ENCODE assay signal across 24 cellular contexts in genomic region chr11:66457826-66458225, GRCh38. TPM values are rescaled to one million over a fixed set of nuclear protein-coding genes. Genes with fewer than 3 reads are reported as not detected.
A peak's percentile ranks its signal among the peaks of the same experiment; 100 is the strongest.
DNase-seq lines count a peak whose midpoint lies in the region; ATAC-seq and TF ChIP-seq lines count a peak whose summit lies in the region.
"Had no signal": no experiment of that assay in that cellular context is flagged by ENCODE, and none has a peak within 500 bp of the region (broad histone marks: within the 10 kb centered on the region; RNA-seq: fewer than 3 reads in every experiment).

No MANE protein-coding gene starts in this region.

- H3K79me2 ChIP-seq in SU-DHL-6 (ENCODE audit: insufficient read depth, low read length) = no peaks in the 10 kb centered on the region

- no peak overlapping the region; the same call in 1 of the 2 replicates for H3K9ac ChIP-seq in SU-DHL-6 (ENCODE audit: low read length)
- H3K9ac ChIP-seq: GM23248, KMS-11 had no signal

- H3K36me3 Mint-ChIP-seq in activated naive CD8-positive, alpha-beta T cell treated with anti-CD3 and anti-CD28 coated beads for 36 hours = peaks cover 2% of the 10 kb centered on the region
- no peaks in the 10 kb centered on the region for H3K36me3 Mint-ChIP-seq in activated naive CD8-positive, alpha-beta T cell treated with anti-CD3 and anti-CD28 coated beads, Interleukin-2, amount 50 U/mL, for 24 hours (ENCODE audit: low read depth)

- no peaks in the 10 kb centered on the region for H3K9me3 ChIP-seq in SU-DHL-6 (ENCODE audit: insufficient read depth, low read length)
- H3K9me3 ChIP-seq in upper lobe of right lung = no peaks in the 10 kb centered on the region
- H3K9me3 ChIP-seq: upper lobe of left lung had no signal

- peaks cover 4% of the 10 kb centered on the region for H3K9me3 Mint-ChIP-seq in activated naive CD8-positive, alpha-beta T cell treated with anti-CD3 and anti-CD28 coated beads for 36 hours
- H3K9me3 Mint-ChIP-seq in activated naive CD8-positive, alpha-beta T cell treated with anti-CD3 and anti-CD28 coated beads, Interleukin-2, amount 50 U/mL, for 24 hours = no peaks in the 10 kb centered on the region

- H4K20me1 ChIP-seq in SU-DHL-6 (ENCODE audit: low read depth, low read length) = no peaks in the 10 kb centered on the region

- no peak for TF ChIP-seq CTCF in SU-DHL-6 (IDR thresholded peaks at IDR 0.05; ENCODE audit: insufficient read depth, low read length, poor library complexity, severe bottlenecking)
- TF ChIP-seq CTCF in upper lobe of right lung (IDR thresholded peaks at IDR 0.05) = no peak

- intact Hi-C loops in upper lobe of right lung (cut with DNase I) = no loop called here

- no peaks in the 10 kb centered on the region for H3F3A ChIP-seq in SU-DHL-6 (ENCODE audit: insufficient read depth)

- H3K27ac ChIP-seq in SU-DHL-6 (ENCODE audit: low read depth, low read length) (no peak overlapping the region), upper lobe of right lung (no peak overlapping the region)
- H3K27ac ChIP-seq: esophagus muscularis mucosa, GM23248, KMS-11, SJSA1, upper lobe of left lung had no signal

- H3K4me3 Mint-ChIP-seq in activated naive CD8-positive, alpha-beta T cell treated with anti-CD3 and anti-CD28 coated beads for 36 hours = no peak overlapping the region
- H3K4me3 Mint-ChIP-seq in activated naive CD8-positive, alpha-beta T cell treated with anti-CD3 and anti-CD28 coated beads, Interleukin-2, amount 50 U/mL, for 24 hours = no peak overlapping the region
- H3K4me3 Mint-ChIP-seq: neural crest cell had no signal

- H3K36me3 ChIP-seq in SU-DHL-6 (ENCODE audit: low read length) = no peaks in the 10 kb centered on the region
- no peaks in the 10 kb centered on the region for H3K36me3 ChIP-seq in upper lobe of right lung
- H3K36me3 ChIP-seq: esophagus muscularis mucosa, SJSA1, upper lobe of left lung had no signal

- H3K4me1 ChIP-seq in upper lobe of right lung = no peaks in the 10 kb centered on the region
- H3K4me1 ChIP-seq: esophagus muscularis mucosa, upper lobe of left lung had no signal

- H3K27me3 Mint-ChIP-seq in activated naive CD8-positive, alpha-beta T cell treated with anti-CD3 and anti-CD28 coated beads for 36 hours = no peaks in the 10 kb centered on the region
- peaks cover 2% of the 10 kb centered on the region for H3K27me3 Mint-ChIP-seq in activated naive CD8-positive, alpha-beta T cell treated with anti-CD3 and anti-CD28 coated beads, Interleukin-2, amount 50 U/mL, for 24 hours

- H3K9me2 ChIP-seq in SU-DHL-6 (replicated peaks; ENCODE audit: insufficient read depth, low read length) = no peaks in the 10 kb centered on the region

- H3K27me3 ChIP-seq in SU-DHL-6 (ENCODE audit: low read length) (no peaks in the 10 kb centered on the region), upper lobe of right lung (no peaks in the 10 kb centered on the region)
- H3K27me3 ChIP-seq: esophagus muscularis mucosa, upper lobe of left lung had no signal

- H2AFZ ChIP-seq in SU-DHL-6 (ENCODE audit: low read depth, low read length, severe bottlenecking) = no peak overlapping the region
- H2AFZ ChIP-seq: GM23248 had no signal

- no peak for DNase-seq in activated naive CD8-positive, alpha-beta T cell treated with anti-CD3 and anti-CD28 coated beads for 36 hours
- DNase-seq in activated naive CD8-positive, alpha-beta T cell treated with anti-CD3 and anti-CD28 coated beads, Interleukin-2, amount 50 U/mL, for 24 hours = no peak
- DNase-seq in upper lobe of right lung = no peak
- DNase-seq in DMS53 (lab: John Stamatoyannopoulos, UW) = no peak
- no peak for DNase-seq in NCI-H1694 treated with DMSO at 0.1 percent for 48 hours (lab: John Stamatoyannopoulos, UW)
- DNase-seq: 8988T; activated CD4-positive, alpha-beta T cell treated with anti-CD3 and anti-CD28 coated beads for 1 hour; activated naive CD4-positive, alpha-beta T cell treated with anti-CD3 and anti-CD28 coated beads, Interleukin-2, amount 50 U/mL, for 16 hours; activated T-cell treated with anti-CD3 and anti-CD28 coated beads, Interleukin-2, amount 50 U/mL, for 72 hours; effector memory CD4-positive, alpha-beta T cell; GM23248; left cardiac atrium; midbrain; NCI-H1417 treated with DMSO at 0.1 percent for 48 hours; NCI-H526; stimulated activated CD4-positive, alpha-beta T cell treated with anti-CD3 and anti-CD28 coated beads, Interleukin-1b, Interleukin-23, amount 100 ng/mL, for 48 hours; upper lobe of left lung had no signal

- H3K4me2 ChIP-seq in SU-DHL-6 (ENCODE audit: low read depth, low read length, poor library complexity, severe bottlenecking) = peak overlapping the region; percentile 29
- H3K4me2 ChIP-seq: KMS-11 had no signal

- ATAC-seq in activated naive CD8-positive, alpha-beta T cell treated with anti-CD3 and anti-CD28 coated beads, Interleukin-2, amount 50 U/mL, for 24 hours = no peak
- peak; percentile 61 for ATAC-seq in upper lobe of right lung
- ATAC-seq: activated T-cell treated with anti-CD3 and anti-CD28 coated beads, Interleukin-2, amount 50 U/mL, for 72 hours; left cardiac atrium had no signal

- peaks cover 37% of the 10 kb centered on the region for H3K4me1 Mint-ChIP-seq in activated naive CD8-positive, alpha-beta T cell treated with anti-CD3 and anti-CD28 coated beads for 36 hours
- H3K4me1 Mint-ChIP-seq in activated naive CD8-positive, alpha-beta T cell treated with anti-CD3 and anti-CD28 coated beads, Interleukin-2, amount 50 U/mL, for 24 hours = peaks cover 47% of the 10 kb centered on the region

- no peak overlapping the region for H3K4me3 ChIP-seq in SU-DHL-6 (ENCODE audit: insufficient read depth, low read length, poor library complexity, severe bottlenecking)
- no peak overlapping the region for H3K4me3 ChIP-seq in upper lobe of right lung
- H3K4me3 ChIP-seq: esophagus muscularis mucosa, GM23248, SJSA1, upper lobe of left lung had no signal

- peak overlapping the region; percentile 84 for H3K27ac Mint-ChIP-seq in activated naive CD8-positive, alpha-beta T cell treated with anti-CD3 and anti-CD28 coated beads for 36 hours
- no peak overlapping the region for H3K27ac Mint-ChIP-seq in activated naive CD8-positive, alpha-beta T cell treated with anti-CD3 and anti-CD28 coated beads, Interleukin-2, amount 50 U/mL, for 24 hours
- H3K27ac Mint-ChIP-seq: activated T-cell treated with anti-CD3 and anti-CD28 coated beads, Interleukin-2, amount 50 U/mL, for 72 hours; progenitor cell of endocrine pancreas had no signal

RNA-seq across cellular contexts. Expression of gene PELI3, which starts 8.9 kb away (rescaled TPM):
- total RNA-seq in activated naive CD8-positive, alpha-beta T cell treated with anti-CD3 and anti-CD28 coated beads for 36 hours = 1 to 10 TPM; 5.8 to 6.4 TPM
- 15.5 TPM for total RNA-seq in upper lobe of right lung

RNA-seq across cellular contexts. Expression of gene MRPL11, which starts 19.2 kb away (rescaled TPM):
- total RNA-seq in activated naive CD8-positive, alpha-beta T cell treated with anti-CD3 and anti-CD28 coated beads for 36 hours = 100 to 1,000 TPM; 159 to 161 TPM
- total RNA-seq in upper lobe of right lung = 31.3 TPM

RNA-seq across cellular contexts. Expression of gene DPP3, which starts 22.4 kb away (rescaled TPM):
- 10 to 100 TPM; 70.7 to 75.3 TPM for total RNA-seq in activated naive CD8-positive, alpha-beta T cell treated with anti-CD3 and anti-CD28 coated beads for 36 hours
- 31.9 TPM for total RNA-seq in upper lobe of right lung

RNA-seq across cellular contexts. Expression of gene NPAS4, which starts 37.0 kb away (rescaled TPM):
- under 1 TPM in 1 of 2 experiments, not detected in 1; 0.16 TPM for total RNA-seq in activated naive CD8-positive, alpha-beta T cell treated with anti-CD3 and anti-CD28 coated beads for 36 hours
- total RNA-seq in upper lobe of right lung = not detected
- total RNA-seq: activated CD8-positive, alpha-beta memory T cell treated with anti-CD3 and anti-CD28 coated beads for 36 hours; activated T-cell treated with anti-CD3 and anti-CD28 coated beads, Interleukin-2, amount 50 U/mL, for 72 hours; GM23248; progenitor cell of endocrine pancreas; upper lobe of left lung had no signal

RNA-seq across cellular contexts. Expression of gene BBS1, which starts 52.6 kb away (rescaled TPM):
- 10 to 100 TPM in 1 of 2 experiments, 1 to 10 TPM in 1; 7.7 to 13.1 TPM for total RNA-seq in activated naive CD8-positive, alpha-beta T cell treated with anti-CD3 and anti-CD28 coated beads for 36 hours
- total RNA-seq in upper lobe of right lung = 33.5 TPM
